37 cellular contexts compared by ENCODE assay signal in genomic region chr1:165492845-165493244, GRCh38. TPM values are rescaled to one million over a fixed set of nuclear protein-coding genes. Genes with fewer than 3 reads are reported as not detected.
"Had no signal": no experiment of that assay in that cellular context is flagged by ENCODE, and none has a peak within 500 bp of the region (broad histone marks: within the 10 kb centered on the region; RNA-seq: fewer than 3 reads in every experiment).

No MANE protein-coding gene starts in this region.

- DNase-seq: activated CD4-positive, alpha-beta T cell treated with anti-CD3 and anti-CD28 coated beads, Interleukin-2, amount 10 ng/mL, durations not matched to agents 24 days and 14 days; activated CD4-positive, alpha-beta T cell treated with anti-CD3 and anti-CD28 coated beads, Interleukin-2, amount 50 U/mL, for 4 hours; activated CD8-positive, alpha-beta T cell treated with anti-CD3 and anti-CD28 coated beads for 36 hours; activated gamma-delta T cell; activated naive CD4-positive, alpha-beta T cell treated with Interleukin-2 at 50 U/mL for 16 hours; activated naive CD8-positive, alpha-beta T cell treated with anti-CD3 and anti-CD28 coated beads, Interleukin-2, amount 10 ng/mL, durations not matched to agents 7 days and 5 days; activated T-cell treated with anti-CD3 and anti-CD28 coated beads, Interleukin-2, amount 50 U/mL, for 24 hours; amygdala; IMR-90; Karpas-422; KBM-7; MG63; MV-4-11; NCI-H1092; NCI-H1436 treated with DMSO at 0.1 percent for 48 hours; NCI-H187; NCI-H2029 treated with DMSO at 0.1 percent for 48 hours; NCI-H2171 treated with DMSO at 0.1 percent for 48 hours; NCI-H2227 treated with DMSO at 0.1 percent for 48 hours; NCI-H446; NCI-H510A treated with DMSO at 0.1 percent for 48 hours; NCI-H526 treated with DMSO at 0.1 percent for 48 hours; PC-9; SIG-M5; SW 1271; T-helper 1 cell; T-helper 2 cell; T-helper 9 cell had no signal

- ATAC-seq: activated CD8-positive, alpha-beta T cell treated with anti-CD3 and anti-CD28 coated beads for 36 hours; Right ventricle myocardium inferior had no signal

- H3K27me3 ChIP-seq: ascending aorta, MG63 had no signal

- FAIRE-seq: RCC 7860 had no signal

- H2AFZ ChIP-seq: PC-9 had no signal

- H3K27ac ChIP-seq: ascending aorta, PC-9, RWPE1 had no signal

- H3K4me2 ChIP-seq: PC-9 had no signal

- H3K9me3 ChIP-seq: ascending aorta, MG63 had no signal

- H3K36me3 ChIP-seq: ascending aorta, MG63 had no signal

- H3K4me1 ChIP-seq: ascending aorta had no signal

- H3K4me3 ChIP-seq: ascending aorta, MG63, PC-9 had no signal

RNA-seq across cellular contexts. Expression of gene RXRG, which starts 47.9 kb away (rescaled TPM):
- total RNA-seq: activated CD4-positive, alpha-beta T cell treated with anti-CD3 and anti-CD28 coated beads, Interleukin-2, amount 10 ng/mL, durations not matched to agents 24 days and 14 days; activated CD8-positive, alpha-beta memory T cell treated with anti-CD3 and anti-CD28 coated beads for 36 hours; activated CD8-positive, alpha-beta T cell treated with anti-CD3 and anti-CD28 coated beads for 36 hours; activated naive CD8-positive, alpha-beta T cell treated with anti-CD3 and anti-CD28 coated beads, Interleukin-2, amount 10 ng/mL, durations not matched to agents 7 days and 5 days; activated T-helper 2 cell treated with anti-CD3 and anti-CD28 coated beads, Interferon-gamma antibody, Interleukin-2, Interleukin-4, amounts not matched to agents 10 μg/mL and 5 μg/mL and 100 μg/mL, durations not matched to agents 14 hours and 24 hours and 36 hours; ascending aorta; IMR-90; OCI-LY7; PC-9 had no signal
- polyA plus RNA-seq: IMR-90 had no signal

RNA-seq across cellular contexts. Expression of gene LRRC52, which starts 51.0 kb away (rescaled TPM):
- total RNA-seq: activated CD4-positive, alpha-beta T cell treated with anti-CD3 and anti-CD28 coated beads, Interleukin-2, amount 10 ng/mL, durations not matched to agents 24 days and 14 days; activated CD8-positive, alpha-beta memory T cell treated with anti-CD3 and anti-CD28 coated beads for 36 hours; activated CD8-positive, alpha-beta T cell treated with anti-CD3 and anti-CD28 coated beads for 36 hours; activated naive CD8-positive, alpha-beta T cell treated with anti-CD3 and anti-CD28 coated beads, Interleukin-2, amount 10 ng/mL, durations not matched to agents 7 days and 5 days; activated T-helper 2 cell treated with anti-CD3 and anti-CD28 coated beads, Interferon-gamma antibody, Interleukin-2, Interleukin-4, amounts not matched to agents 10 μg/mL and 5 μg/mL and 100 μg/mL, durations not matched to agents 14 hours and 24 hours and 36 hours; ascending aorta; cardiac septum; IMR-90; OCI-LY7; PC-9 had no signal
- polyA plus RNA-seq: adipose tissue, IMR-90 had no signal
